Comparison of ENCODE assay signal across 8 cellular contexts in the genomic region with DNA sequence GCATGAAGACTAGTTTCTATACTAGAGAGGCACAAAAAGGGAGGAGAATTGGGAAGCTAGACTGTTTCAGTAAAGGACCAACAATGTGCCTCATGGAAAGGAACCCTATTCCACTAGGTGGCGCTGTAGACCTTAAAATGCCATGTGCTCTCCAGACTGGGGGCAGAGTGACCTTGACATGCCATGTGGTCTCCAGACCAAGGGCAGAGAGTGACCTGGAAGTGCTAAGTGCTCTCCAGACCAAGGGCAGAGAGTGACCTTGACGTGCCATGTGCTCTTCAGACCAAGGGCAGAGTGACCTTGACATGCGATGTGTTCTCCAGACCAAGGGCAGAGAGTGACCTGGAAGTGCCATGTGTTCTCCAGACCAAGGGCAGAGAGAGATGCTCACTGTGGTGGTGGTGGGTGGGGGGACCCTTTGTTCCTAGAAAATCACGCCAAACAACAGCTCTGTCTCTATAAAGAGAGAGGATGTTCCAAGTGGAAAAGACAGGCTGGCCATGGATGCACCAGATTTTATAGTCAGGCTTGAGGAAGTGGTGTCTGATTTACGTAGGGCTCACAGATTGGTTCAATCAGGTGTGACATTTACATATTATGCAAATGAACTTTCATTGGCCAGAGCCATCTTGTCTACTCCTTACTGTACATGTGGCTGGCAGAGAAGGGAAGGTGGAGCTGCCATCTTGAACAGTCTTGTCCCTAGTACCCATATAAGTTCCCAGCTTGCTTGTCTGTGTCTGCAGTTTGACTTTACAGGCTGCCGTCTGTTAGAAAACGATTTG.
DNase-seq lines count a peak whose midpoint lies in the region; ATAC-seq and TF ChIP-seq lines count a peak whose summit lies in the region.

No MANE protein-coding gene starts in this region.

- peak; percentile 4 for DNase-seq in COLO668 (lab: John Stamatoyannopoulos, UW; ENCODE audit: unreplicated experiment)
- DNase-seq in LNCaP clone FGC (ENCODE audit: low read depth), result peak; percentile 17
- DNase-seq in islet precursor cell, result peak; percentile 65
- no peak for DNase-seq in effector memory CD8-positive, alpha-beta T cell

- no peaks in the 10 kb centered on the region for H3K36me3 ChIP-seq in SU-DHL-6 (ENCODE audit: low read length)

- no peaks in the 10 kb centered on the region for H3K9me3 ChIP-seq in SU-DHL-6 (ENCODE audit: insufficient read depth, low read length)

- no peaks in the 10 kb centered on the region for H3K79me2 ChIP-seq in SU-DHL-6 (ENCODE audit: insufficient read depth, low read length)

- no peak overlapping the region for H3K4me3 ChIP-seq in LNCaP clone FGC (ENCODE audit: low read depth, low read length)
- H3K4me3 ChIP-seq in SU-DHL-6 (ENCODE audit: insufficient read depth, low read length, poor library complexity, severe bottlenecking), result no peak overlapping the region

- H3K27me3 ChIP-seq in SU-DHL-6 (ENCODE audit: low read length), result no peaks in the 10 kb centered on the region

- no peaks in the 10 kb centered on the region for H3F3A ChIP-seq in SU-DHL-6 (ENCODE audit: insufficient read depth)

- peaks cover 7 to 12% of the 10 kb centered on the region in 2 donors for H3K9me3 Mint-ChIP-seq in effector memory CD8-positive, alpha-beta T cell

- H3K27ac Mint-ChIP-seq in effector memory CD8-positive, alpha-beta T cell, result no peak overlapping the region

- H3K4me3 Mint-ChIP-seq in effector memory CD8-positive, alpha-beta T cell, result no peak overlapping the region

- H3K27ac ChIP-seq in SU-DHL-6 (ENCODE audit: low read depth, low read length), result no peak overlapping the region

- no peaks in the 10 kb centered on the region for H4K20me1 ChIP-seq in SU-DHL-6 (ENCODE audit: low read depth, low read length)

- no peaks in the 10 kb centered on the region for H3K36me3 Mint-ChIP-seq in effector memory CD8-positive, alpha-beta T cell (ENCODE audit: insufficient read depth)

- ATAC-seq in GM18505 (IDR thresholded peaks at IDR 0.05; ENCODE audit: unreplicated experiment), result peak; percentile 58
- ATAC-seq in HG02970 (IDR thresholded peaks at IDR 0.05; ENCODE audit: low FRiP score, unreplicated experiment), result no peak
- no peak for ATAC-seq in effector memory CD8-positive, alpha-beta T cell (replicated peaks)
- ATAC-seq in HG02938 (IDR thresholded peaks at IDR 0.05; ENCODE audit: unreplicated experiment), result no peak

- no peak for TF ChIP-seq POLR2A in GM18505 (IDR thresholded peaks at IDR 0.05; ENCODE audit: borderline replicate concordance, extremely low read depth, insufficient read depth, insufficient read length)

- no peak overlapping the region for H3K9ac ChIP-seq in SU-DHL-6 (ENCODE audit: low read length)

- H3K4me2 ChIP-seq in SU-DHL-6 (ENCODE audit: low read depth, low read length, poor library complexity, severe bottlenecking), result no peak overlapping the region

- no peak overlapping the region for H2AFZ ChIP-seq in SU-DHL-6 (ENCODE audit: low read depth, low read length, severe bottlenecking)

- TF ChIP-seq CTCF in LNCaP clone FGC (IDR thresholded peaks at IDR 0.05; ENCODE audit: control insufficient read depth, extremely low read depth, insufficient read depth), result peak; percentile 60
- peak; percentile 56 for TF ChIP-seq CTCF in SU-DHL-6 (IDR thresholded peaks at IDR 0.05; ENCODE audit: insufficient read depth, low read length, poor library complexity, severe bottlenecking)

- H3K4me1 Mint-ChIP-seq in effector memory CD8-positive, alpha-beta T cell (ENCODE audit: low read depth in 2 of 2), result no peaks in the 10 kb centered on the region

- H3K9me2 ChIP-seq in SU-DHL-6 (replicated peaks; ENCODE audit: insufficient read depth, low read length), result no peaks in the 10 kb centered on the region

- H3K27me3 Mint-ChIP-seq in effector memory CD8-positive, alpha-beta T cell, result no peaks in the 10 kb centered on the region

Comparison
In these comparisons a context has a peak if more than half of its experiments do, and no peak if none do; other contexts are left out.
1. DNase-seq: peak in COLO668 (single experiment), LNCaP clone FGC (single experiment) and islet precursor cell (single experiment); none in effector memory CD8-positive, alpha-beta T cell (0 of 3).